Comparison of ENCODE assay signal across 1 cellular context in genomic region chr10:112562803-112563663, GRCh38.
TF ChIP-seq lines count a peak whose summit lies in the region.

No MANE protein-coding gene starts in this region.

TF ChIP-seq in HepG2, 621 proteins besides CTCF, POLR2A, EP300 and RAD21 (continued from another document and continues in another):
- no peak for TF ChIP-seq ZNF883 (CRISPR knock-in tag; IDR thresholded peaks at IDR 0.05; ENCODE audit: not compliant biosample characterization)
- TF ChIP-seq ZFY (CRISPR knock-in tag; IDR thresholded peaks at IDR 0.05): no peak
- TF ChIP-seq ZNF660 (CRISPR knock-in tag; IDR thresholded peaks at IDR 0.05; ENCODE audit: borderline replicate concordance, low read depth): no peak
- no peak; the same call in 1 of the 2 replicates for TF ChIP-seq STAG1 (CRISPR knock-in tag; IDR thresholded peaks at IDR 0.05)
- TF ChIP-seq ZNF782 (CRISPR knock-in tag; IDR thresholded peaks at IDR 0.05; ENCODE audit: borderline replicate concordance): no peak
- TF ChIP-seq ETS1 (CRISPR knock-in tag; IDR thresholded peaks at IDR 0.05): no peak
- no peak for TF ChIP-seq NFIB (CRISPR knock-in tag; IDR thresholded peaks at IDR 0.05; ENCODE audit: borderline replicate concordance)
- no peak for TF ChIP-seq PCBP1 (IDR thresholded peaks at IDR 0.05; ENCODE audit: borderline replicate concordance, low read depth, low read length)
- TF ChIP-seq HNF1A (IDR thresholded peaks at IDR 0.05; ENCODE audit: low read depth): peak; percentile 27; the same call in 1 of the 2 replicates
- TF ChIP-seq HNF1A (CRISPR knock-in tag; IDR thresholded peaks at IDR 0.05; ENCODE audit: borderline replicate concordance): peak; percentile 54; the same call in 1 of the 2 replicates
- no peak for TF ChIP-seq ZNF274 (CRISPR knock-in tag; IDR thresholded peaks at IDR 0.05)
- TF ChIP-seq HES4 (CRISPR knock-in tag; IDR thresholded peaks at IDR 0.05; ENCODE audit: borderline replicate concordance): no peak
- no peak for TF ChIP-seq PAX8 (CRISPR knock-in tag; IDR thresholded peaks at IDR 0.05; ENCODE audit: borderline replicate concordance)
- TF ChIP-seq ZNF788 (CRISPR knock-in tag; IDR thresholded peaks at IDR 0.05; ENCODE audit: borderline replicate concordance): no peak
- no peak for TF ChIP-seq ZNF709 (CRISPR knock-in tag; IDR thresholded peaks at IDR 0.05)
- TF ChIP-seq ATF5 (CRISPR knock-in tag; IDR thresholded peaks at IDR 0.05; ENCODE audit: low read depth): no peak
- TF ChIP-seq ZC3H13 (CRISPR knock-in tag; IDR thresholded peaks at IDR 0.05): no peak
- no peak for TF ChIP-seq ZNF367 (CRISPR knock-in tag; IDR thresholded peaks at IDR 0.05; ENCODE audit: borderline replicate concordance)
- no peak for TF ChIP-seq ZNF674 (CRISPR knock-in tag; IDR thresholded peaks at IDR 0.05; ENCODE audit: low read depth)
- no peak for TF ChIP-seq ZNF333 (CRISPR knock-in tag; IDR thresholded peaks at IDR 0.05; ENCODE audit: borderline replicate concordance)
- TF ChIP-seq SKI (IDR thresholded peaks at IDR 0.05; ENCODE audit: partially characterized antibody): peak; percentile 87
- peak; percentile 97; the same call in 1 of the 2 replicates for TF ChIP-seq ZBTB20 (CRISPR knock-in tag; IDR thresholded peaks at IDR 0.05; ENCODE audit: borderline replicate concordance, low read depth)
- no peak for TF ChIP-seq ZNF749 (CRISPR knock-in tag; IDR thresholded peaks at IDR 0.05; ENCODE audit: borderline replicate concordance)
- no peak for TF ChIP-seq ZNF678 (CRISPR knock-in tag; IDR thresholded peaks at IDR 0.05)
- no peak for TF ChIP-seq RBFOX2 (IDR thresholded peaks at IDR 0.05; ENCODE audit: low read depth, low read length)
- no peak for TF ChIP-seq TRIM22 (IDR thresholded peaks at IDR 0.05)
- TF ChIP-seq UBTF (CRISPR knock-in tag; IDR thresholded peaks at IDR 0.05): no peak
- no peak for TF ChIP-seq CSRNP2 (CRISPR knock-in tag; conservative IDR thresholded peaks at IDR 0.05; ENCODE audit: low read depth)
- 0 out of 2 replicates have a peak, but pooled peaks have one; percentile 62 for TF ChIP-seq NFKBIZ (CRISPR knock-in tag; IDR thresholded peaks at IDR 0.05)
- TF ChIP-seq ARHGAP35 (CRISPR knock-in tag; IDR thresholded peaks at IDR 0.05; ENCODE audit: borderline replicate concordance): no peak
- TF ChIP-seq DMAP1 (CRISPR knock-in tag; IDR thresholded peaks at IDR 0.05): 0 out of 2 replicates have a peak, but pooled peaks have one; percentile 26
- no peak for TF ChIP-seq HNRNPL (IDR thresholded peaks at IDR 0.05; ENCODE audit: low read depth, low read length)
- TF ChIP-seq SPEN (CRISPR knock-in tag; IDR thresholded peaks at IDR 0.05; ENCODE audit: low read depth): no peak
- peak in 1 of 2 experiments; percentile 54; a peak in 1 of 4 replicates for TF ChIP-seq KLF16 (CRISPR knock-in tag; IDR thresholded peaks at IDR 0.05)
- TF ChIP-seq DBP (CRISPR knock-in tag; IDR thresholded peaks at IDR 0.05; ENCODE audit: not compliant biosample characterization): no peak
- no peak for TF ChIP-seq ADNP (CRISPR knock-in tag; IDR thresholded peaks at IDR 0.05)
- TF ChIP-seq ZNF780A (CRISPR knock-in tag; IDR thresholded peaks at IDR 0.05): no peak
- no peak for TF ChIP-seq SOX6 (IDR thresholded peaks at IDR 0.05)
- peak; percentile 99 for TF ChIP-seq SOX6 (CRISPR knock-in tag; IDR thresholded peaks at IDR 0.05)
- TF ChIP-seq REL (CRISPR knock-in tag; conservative IDR thresholded peaks at IDR 0.05): no peak
- no peak for TF ChIP-seq TP53 (CRISPR knock-in tag; conservative IDR thresholded peaks at IDR 0.05)
- TF ChIP-seq KAT8 (CRISPR knock-in tag; IDR thresholded peaks at IDR 0.05): peak; percentile 65
- TF ChIP-seq ZNF639 (CRISPR knock-in tag; conservative IDR thresholded peaks at IDR 0.05): no peak
- no peak for TF ChIP-seq ZNF18 (CRISPR knock-in tag; IDR thresholded peaks at IDR 0.05; ENCODE audit: insufficient replicate concordance)
- TF ChIP-seq MEF2D (CRISPR knock-in tag; IDR thresholded peaks at IDR 0.05): peak; percentile 51; the same call in 1 of the 2 replicates
- TF ChIP-seq HNRNPLL (IDR thresholded peaks at IDR 0.05; ENCODE audit: low read depth, low read length, poor library complexity, severe bottlenecking): no peak
